In the genomic region with DNA sequence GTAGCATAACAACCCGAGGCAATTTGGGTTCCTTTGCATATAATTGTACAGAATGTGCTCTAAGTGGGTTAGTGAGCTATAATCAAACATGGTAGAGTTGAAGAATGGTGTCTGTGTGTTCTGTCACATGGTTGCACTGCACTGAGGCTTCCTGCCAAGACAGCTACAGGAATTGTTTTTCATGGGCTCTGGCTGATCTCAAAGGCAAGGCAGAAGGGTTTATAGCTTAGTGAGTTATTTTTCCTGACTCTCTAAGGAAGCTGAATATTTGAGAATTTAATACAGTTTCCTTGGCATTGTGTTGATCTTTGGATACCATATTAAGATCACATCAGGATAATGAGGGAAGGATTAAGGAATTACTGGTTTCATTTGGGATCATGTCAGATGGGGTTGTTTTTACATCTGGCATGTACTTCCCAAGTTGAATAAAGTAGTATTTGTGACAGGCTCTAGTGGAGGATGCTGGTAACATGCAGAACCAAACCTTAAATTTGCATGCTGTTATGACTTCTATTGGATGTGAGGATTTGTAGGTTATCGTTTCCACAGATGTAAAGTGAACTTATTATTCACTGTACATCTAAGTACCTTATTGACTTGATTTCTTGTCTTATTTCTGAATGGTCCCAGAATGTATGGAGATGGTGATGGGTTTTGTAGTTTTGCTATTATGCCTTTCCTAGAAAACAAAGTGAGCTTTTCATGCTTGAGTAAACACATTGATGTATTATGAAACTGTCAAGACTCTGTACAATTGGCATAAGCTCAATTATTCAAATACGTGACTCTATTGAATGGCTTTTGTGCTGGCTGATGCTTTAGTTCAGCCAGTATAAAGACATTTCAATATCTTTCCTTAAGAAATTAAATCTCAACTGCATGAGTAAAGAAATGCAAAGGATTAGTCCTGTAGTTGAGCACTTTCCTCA, we compare ENCODE assay signal across 11 cellular contexts. TPM values are rescaled to one million over a fixed set of nuclear protein-coding genes. Genes with fewer than 3 reads are reported as not detected.
DNase-seq lines count a peak whose midpoint lies in the region; ATAC-seq and TF ChIP-seq lines count a peak whose summit lies in the region.
"Had no signal": no experiment of that assay in that cellular context is flagged by ENCODE, and none has a peak within 500 bp of the region (broad histone marks: within the 10 kb centered on the region; RNA-seq: fewer than 3 reads in every experiment).

No MANE protein-coding gene starts in this region.

- peak; percentile 40 for DNase-seq in D341Med (ENCODE audit: low spot score)
- DNase-seq in NCI-H1105 treated with DMSO at 0.1 percent for 48 hours (lab: John Stamatoyannopoulos, UW): peak; percentile 78
- peak in 1 of 4 donors; percentile 33 for DNase-seq in body of pancreas
- DNase-seq in myocyte (ENCODE audit: low read depth): peak; percentile 24
- no peak for DNase-seq in T-helper 17 cell
- no peak for DNase-seq in GM10266 (ENCODE audit: extremely low spot score)
- DNase-seq in ureter (ENCODE audit: low spot score): no peak
- DNase-seq: activated naive CD4-positive, alpha-beta T cell; CD8-positive, alpha-beta memory T cell had no signal

- ATAC-seq in body of pancreas (peak; percentile 40), T-helper 17 cell (no peak)
- no peak for ATAC-seq in stimulated activated memory B cell treated with anti-CD40 and anti-IgM and Interleukin-4, amounts not matched to agents 10 μg/mL and 1 μg/mL and 100 μg/mL, for 72 hours
- ATAC-seq: natural killer cell treated with Interleukin-12 subunit alpha and Interleukin-12 subunit beta and Interleukin-15 and Interleukin-18, amount 100 ng/mL, for 72 hours had no signal

- peaks cover 12% of the 10 kb centered on the region for H3K4me1 ChIP-seq in body of pancreas

- H3K4me3 Mint-ChIP-seq in stimulated activated memory B cell treated with anti-CD40 and anti-IgM and Interleukin-4, amounts not matched to agents 10 μg/mL and 1 μg/mL and 100 μg/mL, for 72 hours: no peak overlapping the region
- no peak overlapping the region for H3K4me3 Mint-ChIP-seq in T-helper 17 cell
- H3K4me3 Mint-ChIP-seq: CD8-positive, alpha-beta memory T cell; natural killer cell treated with Interleukin-12 subunit alpha and Interleukin-12 subunit beta and Interleukin-15 and Interleukin-18, amount 100 ng/mL, for 72 hours had no signal

- peaks cover 10% of the 10 kb centered on the region for H3K4me1 Mint-ChIP-seq in stimulated activated memory B cell treated with anti-CD40 and anti-IgM and Interleukin-4, amounts not matched to agents 10 μg/mL and 1 μg/mL and 100 μg/mL, for 72 hours
- H3K4me1 Mint-ChIP-seq in T-helper 17 cell: peaks cover 4% of the 10 kb centered on the region
- H3K4me1 Mint-ChIP-seq: CD8-positive, alpha-beta memory T cell had no signal

- H3K9me3 Mint-ChIP-seq in stimulated activated memory B cell treated with anti-CD40 and anti-IgM and Interleukin-4, amounts not matched to agents 10 μg/mL and 1 μg/mL and 100 μg/mL, for 72 hours: peaks cover 6% of the 10 kb centered on the region
- H3K9me3 Mint-ChIP-seq: natural killer cell treated with Interleukin-12 subunit alpha and Interleukin-12 subunit beta and Interleukin-15 and Interleukin-18, amount 100 ng/mL, for 72 hours had no signal

- TF ChIP-seq CTCF in body of pancreas (IDR thresholded peaks at IDR 0.05) (no peak), GM10266 (IDR thresholded peaks at IDR 0.05; ENCODE audit: control insufficient read depth, insufficient read depth, low read depth, missing control alignments) (no peak)

- H3K27ac ChIP-seq in body of pancreas: no peak overlapping the region

- intact Hi-C loops in body of pancreas (cut with DNase I): no loop called here

- H3K36me3 Mint-ChIP-seq in stimulated activated memory B cell treated with anti-CD40 and anti-IgM and Interleukin-4, amounts not matched to agents 10 μg/mL and 1 μg/mL and 100 μg/mL, for 72 hours: peaks cover 21% of the 10 kb centered on the region
- no peaks in the 10 kb centered on the region for H3K36me3 Mint-ChIP-seq in T-helper 17 cell (ENCODE audit: low read depth)

- no peaks in the 10 kb centered on the region for H3K27me3 Mint-ChIP-seq in stimulated activated memory B cell treated with anti-CD40 and anti-IgM and Interleukin-4, amounts not matched to agents 10 μg/mL and 1 μg/mL and 100 μg/mL, for 72 hours
- no peaks in the 10 kb centered on the region for H3K27me3 Mint-ChIP-seq in T-helper 17 cell
- H3K27me3 Mint-ChIP-seq: natural killer cell treated with Interleukin-12 subunit alpha and Interleukin-12 subunit beta and Interleukin-15 and Interleukin-18, amount 100 ng/mL, for 72 hours had no signal

- no peaks in the 10 kb centered on the region for H3K36me3 ChIP-seq in body of pancreas (replicated peaks in 1 of 2; ENCODE audit: insufficient read depth in 1 of 2, low read depth in 2 of 2)

- H3K27ac Mint-ChIP-seq in stimulated activated memory B cell treated with anti-CD40 and anti-IgM and Interleukin-4, amounts not matched to agents 10 μg/mL and 1 μg/mL and 100 μg/mL, for 72 hours: no peak overlapping the region
- H3K27ac Mint-ChIP-seq in T-helper 17 cell: no peak overlapping the region
- H3K27ac Mint-ChIP-seq: CD8-positive, alpha-beta memory T cell; natural killer cell treated with Interleukin-12 subunit alpha and Interleukin-12 subunit beta and Interleukin-15 and Interleukin-18, amount 100 ng/mL, for 72 hours had no signal

- 45 to 52% methylated on average over 3 of the region's 3 CpGs for WGBS in body of pancreas, 2 donors

- TF ChIP-seq POLR2A in body of pancreas (IDR thresholded peaks at IDR 0.05): no peak

- no peak overlapping the region for H3K4me3 ChIP-seq in body of pancreas

- no peaks in the 10 kb centered on the region for H3K27me3 ChIP-seq in body of pancreas

- H3K9me3 ChIP-seq in body of pancreas: no peaks in the 10 kb centered on the region
- H3K9me3 ChIP-seq in T-helper 17 cell (ENCODE audit: control insufficient read depth, low read length, poor library complexity, severe bottlenecking): no peaks in the 10 kb centered on the region

RNA-seq across cellular contexts. Expression of gene LRRC1, which starts 43.3 kb away (rescaled TPM):
- total RNA-seq in body of pancreas (10 to 100 TPM; 13.2 to 17.1 TPM), myocyte (6.0 and 13.9 TPM in 2 replicates), T-helper 17 cell (1 to 10 TPM; 2.5 to 4.0 TPM), ureter (46.9 TPM)
- polyA plus RNA-seq in myocyte (2012): 3.2 TPM

Comparison
In these comparisons a context has a peak if more than half of its experiments do, and no peak if none do; other contexts are left out.
1. DNase-seq: peak in D341Med (single experiment), NCI-H1105 treated with DMSO at 0.1 percent for 48 hours (single experiment) and myocyte (single experiment); none in T-helper 17 cell (0 of 3), GM10266 (single experiment) and ureter (single experiment).